In genomic region chr13:62643799-62644484, GRCh38 we compare ENCODE assay signal across 14 cellular contexts.
DNase-seq lines count a peak whose midpoint lies in the region; ATAC-seq and TF ChIP-seq lines count a peak whose summit lies in the region.
"Had no signal": no experiment of that assay in that cellular context is flagged by ENCODE, and none has a peak within 500 bp of the region (broad histone marks: within the 10 kb centered on the region; RNA-seq: fewer than 3 reads in every experiment).

No MANE protein-coding gene starts in this region.

- no peak for TF ChIP-seq CTCF in omental fat pad (IDR thresholded peaks at IDR 0.05)
- no peak for TF ChIP-seq CTCF in GM13976 (IDR thresholded peaks at IDR 0.05; ENCODE audit: borderline replicate concordance, control extremely low read depth, extremely low read depth, insufficient read depth, missing control alignments)

- in situ Hi-C loops in G401 (cut with HindIII; ENCODE audit: low sequenced_read_pairs): no loop called here
- in situ Hi-C loops in GM13976 (cut with MboI; ENCODE audit: low sequenced_read_pairs, unreplicated experiment): no loop called here

- peak; percentile 11 for DNase-seq in G401 (ENCODE audit: low spot score)
- DNase-seq in NCI-H69 (lab: John Stamatoyannopoulos, UW): peak; percentile 71
- DNase-seq in omental fat pad (ENCODE audit: low spot score): no peak
- DNase-seq in GM13976 (ENCODE audit: low spot score): no peak
- no peak for DNase-seq in DMS79 (lab: John Stamatoyannopoulos, UW)
- DNase-seq: activated T-cell treated with anti-CD3 and anti-CD28 coated beads, Interleukin-2, amount 50 U/mL, for 24 hours; amniotic stem cell; DMS153; KG1; NCI-H2029; stimulated activated CD4-positive, alpha-beta T cell treated with anti-CD3 and anti-CD28 coated beads, Interleukin-2, amount 100 ng/mL, for 24 hours had no signal

- ATAC-seq in GM19463 (IDR thresholded peaks at IDR 0.05; ENCODE audit: unreplicated experiment) (peak; percentile 76), HG02981 (IDR thresholded peaks at IDR 0.05; ENCODE audit: unreplicated experiment) (peak; percentile 68), omental fat pad (ENCODE audit: low FRiP score) (no peak), HG03280 (IDR thresholded peaks at IDR 0.05; ENCODE audit: unreplicated experiment) (no peak)

Comparison
In these comparisons a context has a peak if more than half of its experiments do, and no peak if none do; other contexts are left out.
1. DNase-seq: peak in G401 (single experiment) and NCI-H69 (single experiment); none in omental fat pad (single experiment), GM13976 (single experiment) and DMS79 (single experiment).
2. ATAC-seq: peak in GM19463 (single experiment) and HG02981 (single experiment); none in omental fat pad (single experiment) and HG03280 (single experiment).